ENCODE assay signal across 9 cellular contexts in the genomic region with DNA sequence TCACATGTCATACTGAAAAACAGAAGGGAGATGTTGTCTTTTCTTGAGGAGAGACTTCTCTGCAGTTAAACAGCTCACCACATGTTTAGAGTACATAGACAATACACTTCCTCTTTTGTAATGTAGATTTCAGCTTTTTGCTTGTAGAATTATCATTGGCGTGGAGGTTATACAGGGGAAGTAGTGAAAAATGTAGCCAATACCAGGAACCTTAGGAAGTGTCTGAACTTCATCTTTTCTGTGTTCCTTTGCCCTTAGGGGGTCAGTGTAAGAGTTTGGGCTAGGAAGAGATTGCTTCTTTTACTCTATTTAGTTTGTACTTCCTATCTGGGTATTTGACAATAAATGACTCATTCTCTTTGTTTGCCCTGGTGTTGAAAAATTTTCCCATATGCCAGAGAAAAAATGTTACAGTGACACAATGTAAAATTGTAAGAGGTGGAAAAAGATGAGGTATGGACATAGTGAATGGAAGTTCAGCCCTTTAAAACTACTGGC. TPM values are rescaled to one million over a fixed set of nuclear protein-coding genes. Genes with fewer than 3 reads are reported as not detected.
DNase-seq lines count a peak whose midpoint lies in the region; ATAC-seq and TF ChIP-seq lines count a peak whose summit lies in the region.
"Had no signal": no experiment of that assay in that cellular context is flagged by ENCODE, and none has a peak within 500 bp of the region (broad histone marks: within the 10 kb centered on the region; RNA-seq: fewer than 3 reads in every experiment).

No MANE protein-coding gene starts in this region.

- H3K23ac ChIP-seq in mesenchymal stem cell (ENCODE audit: low read length in 2 of 2), result no peak overlapping the region

- DNase-seq in SKM-1 (lab: John Stamatoyannopoulos, UW; ENCODE audit: unreplicated experiment) (peak; percentile 95), mesenchymal stem cell (peak; percentile 88), chondrocyte (ENCODE audit: low spot score) (no peak), spleen (no peak), COLO829 (ENCODE audit: low spot score) (no peak)
- DNase-seq: amygdala had no signal

- H3K36me3 Mint-ChIP-seq in chondrocyte (ENCODE audit: low read depth), result peaks cover 1% of the 10 kb centered on the region

- ATAC-seq in GM18861 (IDR thresholded peaks at IDR 0.05; ENCODE audit: unreplicated experiment) (peak; percentile 89), HG03064 (IDR thresholded peaks at IDR 0.05; ENCODE audit: low read depth, unreplicated experiment) (peak; percentile 72), GM21737 (IDR thresholded peaks at IDR 0.05; ENCODE audit: unreplicated experiment) (no peak)

- no peak overlapping the region for H3K4me3 Mint-ChIP-seq in chondrocyte (ENCODE audit: unreplicated experiment)

- no peaks in the 10 kb centered on the region for H3K27me3 ChIP-seq in mesenchymal stem cell (ENCODE audit: control insufficient read depth in 1 of 2, insufficient read depth in 1 of 2, low read length in 2 of 2)
- H3K27me3 ChIP-seq in spleen (replicated peaks in 1 of 7), result no peaks in the 10 kb centered on the region

- H4K91ac ChIP-seq in mesenchymal stem cell (ENCODE audit: low read length), result no peak overlapping the region

- H3K9ac ChIP-seq in mesenchymal stem cell (ENCODE audit: low read length), result peak overlapping the region; percentile 65

- intact Hi-C loops in spleen (cut with DNase I; ENCODE audit: low total_unique reads), result loop anchor here (10.0 kb wide), 1 partner anchor 215 kb away; no protein-coding TSS in a partner anchor

- peaks cover 16% of the 10 kb centered on the region for H3K79me1 ChIP-seq in mesenchymal stem cell (replicated peaks; ENCODE audit: low read length, poor library complexity, severe bottlenecking)

- H4K8ac ChIP-seq in mesenchymal stem cell (ENCODE audit: low read length), result no peak overlapping the region

- no peak overlapping the region for H2BK12ac ChIP-seq in mesenchymal stem cell (ENCODE audit: low read length in 2 of 2)

- no peak overlapping the region for H2BK5ac ChIP-seq in mesenchymal stem cell (ENCODE audit: low read depth, low read length, poor library complexity, severe bottlenecking)

- no peaks in the 10 kb centered on the region for H3K27me3 Mint-ChIP-seq in chondrocyte (ENCODE audit: low read depth)

- H3K4ac ChIP-seq in mesenchymal stem cell (ENCODE audit: low read depth in 1 of 2, low read length in 2 of 2), result no peak overlapping the region

- H3K27ac ChIP-seq in mesenchymal stem cell (ENCODE audit: low read length, poor library complexity, severe bottlenecking), result peak overlapping the region; percentile 19
- H3K27ac ChIP-seq in spleen, result peak overlapping the region in 4 of 8 donors; percentile 28 to 60 (median 42)

- no peaks in the 10 kb centered on the region for H3K9me3 Mint-ChIP-seq in chondrocyte (ENCODE audit: low read depth)

- H3K4me3 ChIP-seq in mesenchymal stem cell (ENCODE audit: insufficient read depth in 1 of 2, low read depth in 1 of 2, low read length in 2 of 2), result no peak overlapping the region
- no peak overlapping the region for H3K4me3 ChIP-seq in spleen

- no peaks in the 10 kb centered on the region for H3K4me1 ChIP-seq in mesenchymal stem cell (ENCODE audit: control insufficient read depth, insufficient read depth, low read depth, low read length)
- H3K4me1 ChIP-seq in spleen, result peaks cover 0 to 13% (median 4%) of the 10 kb centered on the region in 6 donors

- TF ChIP-seq POLR2A in spleen (IDR thresholded peaks at IDR 0.05), result no peak

- H3K14ac ChIP-seq in mesenchymal stem cell (ENCODE audit: low read length in 2 of 2), result no peak overlapping the region

- no peak overlapping the region for H2AK5ac ChIP-seq in mesenchymal stem cell (ENCODE audit: low read length, severe bottlenecking)

- WGBS in mesenchymal stem cell, result 13% methylated on average over 1 of the region's 1 CpG
- 7 to 29% (median 19%) methylated on average over 1 of the region's 1 CpG for WGBS in spleen, 5 donors

- H3K4me2 ChIP-seq in mesenchymal stem cell (ENCODE audit: low read length, poor library complexity, severe bottlenecking), result no peak overlapping the region

- H3K4me1 Mint-ChIP-seq in chondrocyte (ENCODE audit: low read depth), result peaks cover 6% of the 10 kb centered on the region

- no peak overlapping the region for H3K27ac Mint-ChIP-seq in chondrocyte (ENCODE audit: unreplicated experiment)

- no peaks in the 10 kb centered on the region for H3K9me3 ChIP-seq in mesenchymal stem cell (ENCODE audit: control insufficient read depth, low read length)
- no peaks in the 10 kb centered on the region for H3K9me3 ChIP-seq in spleen

- H2BK15ac ChIP-seq in mesenchymal stem cell (ENCODE audit: low read depth, poor library complexity, severe bottlenecking), result no peak overlapping the region

- no peak for TF ChIP-seq CTCF in chondrocyte (IDR thresholded peaks at IDR 0.05)
- no peak for TF ChIP-seq CTCF in spleen (IDR thresholded peaks at IDR 0.05 in 8 of 11, conservative IDR thresholded peaks at IDR 0.05 in 3 of 11)

- H3K36me3 ChIP-seq in mesenchymal stem cell (ENCODE audit: control insufficient read depth in 1 of 2, insufficient read depth in 2 of 2, low read depth in 1 of 2, low read length in 2 of 2) (peaks cover 2 to 10% of the 10 kb centered on the region in 2 experiments), spleen (no peaks in the 10 kb centered on the region)

- no peak overlapping the region for H2AFZ ChIP-seq in mesenchymal stem cell (ENCODE audit: low read depth, low read length)

- no peak overlapping the region for H2BK120ac ChIP-seq in mesenchymal stem cell (ENCODE audit: low read depth, low read length)

- no peak overlapping the region for H3K18ac ChIP-seq in mesenchymal stem cell (ENCODE audit: low read depth in 1 of 2, low read length in 2 of 2)

RNA-seq across cellular contexts. Expression of a gene that starts 21.0 kb away (rescaled TPM):
- polyA plus RNA-seq in mesenchymal stem cell (2013, experiment 1 of 2), result 36.2 TPM
- 34.9 TPM for polyA plus RNA-seq in mesenchymal stem cell (2013, experiment 2 of 2)
- 247 to 252 TPM (median 247 TPM) in 3 replicates for total RNA-seq in chondrocyte
- total RNA-seq in spleen, result 10 to 100 TPM in 5 of 7 donors, 1 to 10 TPM in 2; 6.9 to 25.7 (median 12.7) TPM
- 1 to 10 TPM; 1.5 to 4.4 (median 1.6) TPM for polyA plus RNA-seq in spleen

RNA-seq across cellular contexts. Expression of a gene that starts 35.6 kb away (rescaled TPM):
- 1.4 TPM for polyA plus RNA-seq in mesenchymal stem cell (2013, experiment 1 of 2)
- 1.9 TPM for polyA plus RNA-seq in mesenchymal stem cell (2013, experiment 2 of 2)
- total RNA-seq in chondrocyte (3.2 to 7.5 TPM (median 3.5 TPM) in 3 replicates), spleen (1 to 10 TPM; 2.1 to 6.6 (median 3.1) TPM)
- 1 to 10 TPM in 2 of 3 donors, under 1 TPM in 1; 0.90 to 1.9 (median 1.0) TPM for polyA plus RNA-seq in spleen

RNA-seq across cellular contexts. Expression of a gene that starts 36.0 kb away (rescaled TPM):
- 82.9 TPM for polyA plus RNA-seq in mesenchymal stem cell (2013, experiment 1 of 2)
- polyA plus RNA-seq in mesenchymal stem cell (2013, experiment 2 of 2), result 83.8 TPM
- total RNA-seq in chondrocyte, result 20.7 to 31.7 TPM (median 21.2 TPM) in 3 replicates
- 10 to 100 TPM in 2 of 7 donors, 1 to 10 TPM in 5; 2.3 to 19.7 (median 7.5) TPM for total RNA-seq in spleen
- 10 to 100 TPM in 1 of 3 donors, 1 to 10 TPM in 2; 4.0 to 10.2 (median 4.6) TPM for polyA plus RNA-seq in spleen

Comparison
In these comparisons a context has a peak if more than half of its experiments do, and no peak if none do; other contexts are left out.
1. DNase-seq: peak in SKM-1 (single experiment) and mesenchymal stem cell (single experiment); none in chondrocyte (single experiment), spleen (single experiment) and COLO829 (single experiment).